In genomic region chr12:118282767-118283166, GRCh38 we compare ENCODE assay signal across 17 cellular contexts.
DNase-seq lines count a peak whose midpoint lies in the region; ATAC-seq and TF ChIP-seq lines count a peak whose summit lies in the region.
"Had no signal": no experiment of that assay in that cellular context is flagged by ENCODE, and none has a peak within 500 bp of the region (broad histone marks: within the 10 kb centered on the region; RNA-seq: fewer than 3 reads in every experiment).

No MANE protein-coding gene starts in this region.

- peaks cover 32% of the 10 kb centered on the region for H3K4me1 Mint-ChIP-seq in central memory CD8-positive, alpha-beta T cell
- H3K4me1 Mint-ChIP-seq in chondrocyte (ENCODE audit: low read depth) (no peaks in the 10 kb centered on the region), immature natural killer cell (peaks cover 35 to 70% of the 10 kb centered on the region in 2 donors), endodermal cell (no peaks in the 10 kb centered on the region)

- no peaks in the 10 kb centered on the region for H3K27me3 Mint-ChIP-seq in central memory CD8-positive, alpha-beta T cell
- H3K27me3 Mint-ChIP-seq in chondrocyte (ENCODE audit: low read depth): no peaks in the 10 kb centered on the region
- peaks cover 0 to 5% (median 0%) of the 10 kb centered on the region in 3 donors for H3K27me3 Mint-ChIP-seq in immature natural killer cell (ENCODE audit: low read depth in 3 of 3)
- no peaks in the 10 kb centered on the region for H3K27me3 Mint-ChIP-seq in endodermal cell (ENCODE audit: insufficient read depth)
- H3K27me3 Mint-ChIP-seq: B cell; CD4-positive, alpha-beta T cell had no signal

- no peaks in the 10 kb centered on the region for H3K36me3 ChIP-seq in endodermal cell (ENCODE audit: control insufficient read depth, insufficient read depth, low read length)

- WGBS in endodermal cell (ENCODE audit: insufficient coverage in 1 of 2, insufficient read length in 1 of 2), 2 experiments: 89% methylated on average over 3 of the region's 3 CpGs; no CpG with 5 or more reads in 1 of the 2 experiments

- no peaks in the 10 kb centered on the region for H3K4me1 ChIP-seq in endodermal cell (ENCODE audit: control insufficient read depth, insufficient read depth, low read length)
- H3K4me1 ChIP-seq: BLaER1 treated with 17β-estradiol and CSF1 and Interleukin-3, amounts not matched to agents 10 nM and 100 nM had no signal

- H3K4me3 ChIP-seq in endodermal cell (ENCODE audit: low read length): no peak overlapping the region
- H3K4me3 ChIP-seq: BLaER1 treated with 17β-estradiol and CSF1 and Interleukin-3, amounts not matched to agents 10 nM and 100 nM had no signal

- peak overlapping the region; percentile 57 for H3K27ac Mint-ChIP-seq in central memory CD8-positive, alpha-beta T cell (ENCODE audit: low read depth)
- H3K27ac Mint-ChIP-seq in chondrocyte (ENCODE audit: unreplicated experiment): peak overlapping the region; percentile 23
- H3K27ac Mint-ChIP-seq in immature natural killer cell: peak overlapping the region in 4 of 6 donors; percentile 9 to 57 (median 24)
- no peak overlapping the region for H3K27ac Mint-ChIP-seq in endodermal cell
- H3K27ac Mint-ChIP-seq: B cell; CD4-positive, alpha-beta T cell; CD8-positive, alpha-beta T cell had no signal

- H3K27me3 ChIP-seq in endodermal cell (ENCODE audit: control insufficient read depth, insufficient read depth, low read length, poor library complexity, severe bottlenecking): no peaks in the 10 kb centered on the region
- H3K27me3 ChIP-seq: BLaER1 treated with 17β-estradiol and CSF1 and Interleukin-3, amounts not matched to agents 10 nM and 100 nM had no signal

- no peak overlapping the region for H3K27ac ChIP-seq in endodermal cell (ENCODE audit: low read depth, low read length)
- H3K27ac ChIP-seq: BLaER1 treated with 17β-estradiol and CSF1 and Interleukin-3, amounts not matched to agents 10 nM and 100 nM; C4-2B had no signal

- no peak for TF ChIP-seq CTCF in chondrocyte (IDR thresholded peaks at IDR 0.05)
- no peak for TF ChIP-seq CTCF in endodermal cell (conservative IDR thresholded peaks at IDR 0.05)

- H3K4me3 Mint-ChIP-seq in central memory CD8-positive, alpha-beta T cell: no peak overlapping the region
- H3K4me3 Mint-ChIP-seq in chondrocyte (ENCODE audit: unreplicated experiment) (no peak overlapping the region), immature natural killer cell (no peak overlapping the region), endodermal cell (no peak overlapping the region)
- H3K4me3 Mint-ChIP-seq: B cell; CD4-positive, alpha-beta T cell; CD8-positive, alpha-beta T cell had no signal

- H3K9me3 ChIP-seq in endodermal cell (ENCODE audit: control insufficient read depth, low read length): no peaks in the 10 kb centered on the region
- H3K9me3 ChIP-seq: Caco-2 had no signal

- peaks cover 8% of the 10 kb centered on the region for H3K36me3 Mint-ChIP-seq in central memory CD8-positive, alpha-beta T cell (ENCODE audit: insufficient read depth)
- peaks cover 2% of the 10 kb centered on the region for H3K36me3 Mint-ChIP-seq in chondrocyte (ENCODE audit: low read depth)
- peaks cover 4 to 15% (median 14%) of the 10 kb centered on the region in 3 donors for H3K36me3 Mint-ChIP-seq in immature natural killer cell
- peaks cover 9% of the 10 kb centered on the region for H3K36me3 Mint-ChIP-seq in endodermal cell (ENCODE audit: low read depth)

- no peak for ATAC-seq in central memory CD8-positive, alpha-beta T cell (replicated peaks; ENCODE audit: extremely low read depth, poor library complexity, severe bottlenecking)
- ATAC-seq: CD8-positive, alpha-beta T cell had no signal

- H3K9ac ChIP-seq in endodermal cell (ENCODE audit: extremely low read depth, low read length, poor library complexity, severe bottlenecking): no peak overlapping the region
- H3K9ac ChIP-seq: BLaER1 treated with 17β-estradiol and CSF1 and Interleukin-3, amounts not matched to agents 10 nM and 100 nM had no signal

- H3K9me3 Mint-ChIP-seq in central memory CD8-positive, alpha-beta T cell: no peaks in the 10 kb centered on the region
- H3K9me3 Mint-ChIP-seq in chondrocyte (ENCODE audit: low read depth) (peaks cover 3% of the 10 kb centered on the region), immature natural killer cell (no peaks in the 10 kb centered on the region), endodermal cell (peaks cover 7% of the 10 kb centered on the region)
- H3K9me3 Mint-ChIP-seq: CD4-positive, alpha-beta T cell; CD8-positive, alpha-beta T cell had no signal

- DNase-seq in central memory CD8-positive, alpha-beta T cell (ENCODE audit: low spot score in 2 of 2): no peak
- no peak for DNase-seq in chondrocyte (ENCODE audit: low spot score)
- no peak for DNase-seq in immature natural killer cell
- no peak for DNase-seq in Ammon's horn (ENCODE audit: low spot score)
- no peak for DNase-seq in NCI-H345 treated with DMSO at 0.1 percent for 48 hours (lab: John Stamatoyannopoulos, UW; ENCODE audit: unreplicated experiment)
- no peak for DNase-seq in endodermal cell
- DNase-seq: 8988T; ACHN; Caco-2; Calu3; CD4-positive, alpha-beta T cell; CD8-positive, alpha-beta T cell; DMS79 treated with DMSO at 0.1 percent for 48 hours; GF-D8 had no signal
